ENCODE assay signal across 30 cellular contexts in genomic region chr6:157522472-157522871, GRCh38.
"Had no signal": no experiment of that assay in that cellular context is flagged by ENCODE, and none has a peak within 500 bp of the region (broad histone marks: within the 10 kb centered on the region; RNA-seq: fewer than 3 reads in every experiment).

No MANE protein-coding gene starts in this region.

- H3K9me3 Mint-ChIP-seq: activated CD4-positive, alpha-beta memory T cell treated with anti-CD3 and anti-CD28 coated beads for 36 hours; activated naive CD4-positive, alpha-beta T cell treated with anti-CD3 and anti-CD28 coated beads for 36 hours; dendritic cell treated with granulocyte-macrophage colony-stimulating factor and Interleukin-4, amounts not matched to agents 40 ng/mL and 50 ng/mL, for 4 days; T-cell had no signal

- H3K9me3 ChIP-seq: ascending aorta, breast epithelium had no signal

- H3K27ac Mint-ChIP-seq: activated CD4-positive, alpha-beta memory T cell treated with anti-CD3 and anti-CD28 coated beads for 36 hours; activated CD4-positive, alpha-beta T cell treated with anti-CD3 and anti-CD28 coated beads for 36 hours; activated CD8-positive, alpha-beta memory T cell treated with anti-CD3 and anti-CD28 coated beads, Interleukin-2, amount 10 ng/mL, durations not matched to agents 7 days and 5 days; activated CD8-positive, alpha-beta T cell treated with anti-CD3 and anti-CD28 coated beads, Interleukin-2, amount 10 ng/mL, durations not matched to agents 7 days and 5 days; activated naive CD4-positive, alpha-beta T cell treated with anti-CD3 and anti-CD28 coated beads for 36 hours; activated naive CD8-positive, alpha-beta T cell treated with anti-CD3 and anti-CD28 coated beads, Interleukin-2, amount 10 ng/mL, durations not matched to agents 7 days and 5 days; activated T-helper 2 cell treated with anti-CD3 and anti-CD28 coated beads, Interferon-gamma antibody, Interleukin-2, Interleukin-4, amounts not matched to agents 10 μg/mL and 5 μg/mL and 100 μg/mL, durations not matched to agents 14 hours and 24 hours and 36 hours; brain; dendritic cell treated with granulocyte-macrophage colony-stimulating factor and Interleukin-4, amounts not matched to agents 40 ng/mL and 50 ng/mL, for 4 days; endodermal cell; T-cell had no signal

- H3K27ac ChIP-seq: ascending aorta, breast epithelium, cardiac muscle cell, coronary artery, dorsolateral prefrontal cortex had no signal

- H3K36me3 Mint-ChIP-seq: activated CD4-positive, alpha-beta memory T cell treated with anti-CD3 and anti-CD28 coated beads for 36 hours; brain; T-cell had no signal

- H3K4me3 ChIP-seq: ascending aorta, breast epithelium, cardiac muscle cell, coronary artery, dorsolateral prefrontal cortex had no signal

- H3K4me3 Mint-ChIP-seq: activated CD4-positive, alpha-beta memory T cell treated with anti-CD3 and anti-CD28 coated beads for 36 hours; activated CD4-positive, alpha-beta T cell treated with anti-CD3 and anti-CD28 coated beads for 36 hours; activated CD4-positive, alpha-beta T cell treated with anti-CD3 and anti-CD28 coated beads, Interleukin-2, amount 10 ng/mL, durations not matched to agents 24 days and 14 days; activated CD8-positive, alpha-beta memory T cell treated with anti-CD3 and anti-CD28 coated beads, Interleukin-2, amount 10 ng/mL, durations not matched to agents 7 days and 5 days; activated CD8-positive, alpha-beta T cell treated with anti-CD3 and anti-CD28 coated beads, Interleukin-2, amount 10 ng/mL, durations not matched to agents 7 days and 5 days; activated naive CD4-positive, alpha-beta T cell treated with anti-CD3 and anti-CD28 coated beads for 36 hours; activated naive CD8-positive, alpha-beta T cell treated with anti-CD3 and anti-CD28 coated beads, Interleukin-2, amount 10 ng/mL, durations not matched to agents 7 days and 5 days; activated T-helper 1 cell treated with anti-CD3 and anti-CD28 coated beads, Interleukin-12 subunit alpha, Interleukin-12 subunit beta, Interleukin-2, Interleukin-4 antibody, amounts not matched to agents 30 ng/mL and 10 ng/mL and 1 ng/mL, durations not matched to agents 14 hours and 24 hours and 36 hours; brain; dendritic cell treated with granulocyte-macrophage colony-stimulating factor and Interleukin-4, amounts not matched to agents 40 ng/mL and 50 ng/mL, for 4 days; endodermal cell; T-cell; T-helper 1 cell treated with Interleukin-12 subunit alpha and Interleukin-12 subunit beta and Interleukin-4 antibody, amounts not matched to agents 30 μg/mL and 1 μg/mL, for 36 hours had no signal

- H3K4me1 ChIP-seq: breast epithelium had no signal

- H3K36me3 ChIP-seq: ascending aorta, breast epithelium, cardiac muscle cell had no signal

- FAIRE-seq: frontal cortex had no signal

- DNase-seq: activated CD4-positive, alpha-beta memory T cell treated with anti-CD3 and anti-CD28 coated beads for 36 hours; activated CD4-positive, alpha-beta T cell treated with anti-CD3 and anti-CD28 coated beads for 36 hours; activated CD4-positive, alpha-beta T cell treated with anti-CD3 and anti-CD28 coated beads, Interleukin-2, amount 10 ng/mL, durations not matched to agents 24 days and 14 days; activated CD4-positive, CD25-positive, alpha-beta regulatory T cell; activated CD4-positive, CD25-positive, alpha-beta regulatory T cell treated with anti-CD3 and anti-CD28 coated beads, Interleukin-2, amount 50 U/mL, for 72 hours; activated CD8-positive, alpha-beta memory T cell treated with anti-CD3 and anti-CD28 coated beads, Interleukin-2, amount 10 ng/mL, durations not matched to agents 7 days and 5 days; activated CD8-positive, alpha-beta memory T cell treated with anti-CD3 and anti-CD28 coated beads, Interleukin-2, amount 50 U/mL, for 4 hours; activated CD8-positive, alpha-beta T cell treated with anti-CD3 and anti-CD28 coated beads, Interleukin-2, amount 10 ng/mL, durations not matched to agents 7 days and 5 days; activated effector memory CD4-positive, alpha-beta T cell treated with anti-CD3 and anti-CD28 coated beads, Interleukin-2, amount 50 U/mL, for 16 hours; activated naive CD4-positive, alpha-beta T cell treated with anti-CD3 and anti-CD28 coated beads for 36 hours; activated naive CD8-positive, alpha-beta T cell treated with anti-CD3 and anti-CD28 coated beads, Interleukin-2, amount 10 ng/mL, durations not matched to agents 7 days and 5 days; activated T-cell treated with anti-CD3 and anti-CD28 coated beads, Interleukin-2, amount 50 U/mL, for 1 hour; activated T-cell treated with anti-CD3 and anti-CD28 coated beads, Interleukin-2, amount 50 U/mL, for 48 hours; central memory CD4-positive, alpha-beta T cell; dorsolateral prefrontal cortex; effector memory CD4-positive, alpha-beta T cell; endodermal cell; foreskin fibroblast; T-cell had no signal

- H3K27me3 ChIP-seq: ascending aorta, breast epithelium, cardiac muscle cell, dorsolateral prefrontal cortex had no signal

- H3K27me3 Mint-ChIP-seq: activated CD4-positive, alpha-beta memory T cell treated with anti-CD3 and anti-CD28 coated beads for 36 hours; activated CD4-positive, alpha-beta T cell treated with anti-CD3 and anti-CD28 coated beads for 36 hours; activated CD4-positive, alpha-beta T cell treated with anti-CD3 and anti-CD28 coated beads, Interleukin-2, amount 10 ng/mL, durations not matched to agents 24 days and 14 days; activated CD8-positive, alpha-beta memory T cell treated with anti-CD3 and anti-CD28 coated beads, Interleukin-2, amount 10 ng/mL, durations not matched to agents 7 days and 5 days; activated naive CD8-positive, alpha-beta T cell treated with anti-CD3 and anti-CD28 coated beads, Interleukin-2, amount 10 ng/mL, durations not matched to agents 7 days and 5 days; brain; dendritic cell treated with granulocyte-macrophage colony-stimulating factor and Interleukin-4, amounts not matched to agents 40 ng/mL and 50 ng/mL, for 4 days; T-cell had no signal

- ATAC-seq: activated CD8-positive, alpha-beta memory T cell treated with anti-CD3 and anti-CD28 coated beads, Interleukin-2, amount 10 ng/mL, durations not matched to agents 7 days and 5 days; activated CD8-positive, alpha-beta T cell treated with anti-CD3 and anti-CD28 coated beads, Interleukin-2, amount 10 ng/mL, durations not matched to agents 7 days and 5 days; esophagus mucosa; T-cell had no signal
